In the genomic region with DNA sequence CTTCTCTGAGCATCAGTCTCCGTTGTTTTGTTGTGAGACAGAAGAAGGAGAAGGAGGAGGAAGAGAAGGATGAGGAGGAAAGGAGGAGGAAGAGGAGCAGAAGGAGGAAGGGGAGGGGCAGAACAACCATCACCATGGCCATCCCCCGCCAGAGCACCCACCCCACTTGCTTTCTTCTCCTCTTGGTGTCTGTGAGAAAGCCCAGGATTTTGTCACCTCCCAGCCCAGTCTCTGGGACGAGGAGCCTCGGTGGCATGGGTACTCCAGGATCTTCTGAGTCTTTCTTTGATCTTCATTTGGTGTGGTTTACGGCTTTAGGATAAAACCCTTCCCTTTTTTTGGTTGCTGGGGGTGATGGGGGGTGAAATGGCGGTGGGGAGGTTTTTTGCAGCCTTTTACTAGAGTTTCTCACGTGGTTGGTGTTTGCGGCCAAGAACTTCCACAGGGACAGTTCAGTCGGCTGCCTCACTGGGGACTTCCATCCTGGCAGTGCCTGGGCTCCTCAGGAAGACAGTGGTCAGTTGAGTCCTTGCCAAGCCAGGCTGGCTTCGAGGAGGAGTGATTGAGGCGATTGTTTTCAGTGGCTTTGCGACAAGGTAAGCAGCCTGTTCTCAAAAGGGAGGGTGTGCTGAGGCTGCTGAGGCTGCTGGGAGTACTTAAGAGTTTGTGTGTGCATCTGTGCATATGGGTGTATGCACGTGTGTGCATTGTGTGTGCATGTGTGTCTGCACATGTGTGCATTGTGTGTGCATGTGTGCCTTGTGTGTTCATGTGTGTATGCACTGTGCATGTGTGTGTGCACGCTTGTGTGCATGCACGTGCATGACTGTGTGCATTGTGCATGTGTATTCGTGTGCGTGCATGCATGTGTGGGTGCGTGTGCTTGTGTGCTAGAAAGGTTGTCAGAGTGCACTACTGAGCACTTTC, we compare ENCODE assay signal across 1 cellular context.
TF ChIP-seq lines count a peak whose summit lies in the region.

No MANE protein-coding gene starts in this region.

TF ChIP-seq in H1, 55 proteins besides CTCF, POLR2A, EP300 and RAD21:
- TF ChIP-seq PHF8 (conservative IDR thresholded peaks at IDR 0.05; ENCODE audit: low read depth, low read length) (no peak), BRCA1 (IDR thresholded peaks at IDR 0.05; ENCODE audit: low read depth, low read length) (no peak), JUND (IDR thresholded peaks at IDR 0.05; ENCODE audit: low read length) (no peak), KDM4A (IDR thresholded peaks at IDR 0.05; ENCODE audit: low read depth, low read length, severe bottlenecking) (no peak), TAF1 (IDR thresholded peaks at IDR 0.05; ENCODE audit: low read depth, low read length) (no peak), KDM5A (IDR thresholded peaks at IDR 0.05; ENCODE audit: low read length) (no peak), SIX5 (IDR thresholded peaks at IDR 0.05; ENCODE audit: low read depth, low read length) (no peak), RXRA (IDR thresholded peaks at IDR 0.05; ENCODE audit: insufficient read depth, low read depth, low read length) (no peak), CBX5 (IDR thresholded peaks at IDR 0.05; ENCODE audit: low read depth, low read length) (no peak), TBP (IDR thresholded peaks at IDR 0.05; ENCODE audit: low read depth, low read length) (no peak), SUZ12 (IDR thresholded peaks at IDR 0.05; ENCODE audit: low read length) (no peak), CEBPB (IDR thresholded peaks at IDR 0.05; ENCODE audit: low read depth, low read length) (no peak), CHD2 (IDR thresholded peaks at IDR 0.05; ENCODE audit: low read length) (no peak), ZNF274 (IDR thresholded peaks at IDR 0.05; ENCODE audit: borderline replicate concordance, extremely low read depth, low read length) (no peak), SIN3A (conservative IDR thresholded peaks at IDR 0.05 in 1 of 2, IDR thresholded peaks at IDR 0.05 in 1 of 2; ENCODE audit: low read depth in 1 of 2, low read length in 2 of 2) (no peak), YY1 (IDR thresholded peaks at IDR 0.05; ENCODE audit: low read depth, low read length) (no peak)
- TF ChIP-seq, protein P1, sequence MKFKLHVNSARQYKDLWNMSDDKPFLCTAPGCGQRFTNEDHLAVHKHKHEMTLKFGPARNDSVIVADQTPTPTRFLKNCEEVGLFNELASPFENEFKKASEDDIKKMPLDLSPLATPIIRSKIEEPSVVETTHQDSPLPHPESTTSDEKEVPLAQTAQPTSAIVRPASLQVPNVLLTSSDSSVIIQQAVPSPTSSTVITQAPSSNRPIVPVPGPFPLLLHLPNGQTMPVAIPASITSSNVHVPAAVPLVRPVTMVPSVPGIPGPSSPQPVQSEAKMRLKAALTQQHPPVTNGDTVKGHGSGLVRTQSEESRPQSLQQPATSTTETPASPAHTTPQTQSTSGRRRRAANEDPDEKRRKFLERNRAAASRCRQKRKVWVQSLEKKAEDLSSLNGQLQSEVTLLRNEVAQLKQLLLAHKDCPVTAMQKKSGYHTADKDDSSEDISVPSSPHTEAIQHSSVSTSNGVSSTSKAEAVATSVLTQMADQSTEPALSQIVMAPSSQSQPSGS (IDR thresholded peaks at IDR 0.05; ENCODE audit: low read length) = no peak
- TF ChIP-seq, protein P2, sequence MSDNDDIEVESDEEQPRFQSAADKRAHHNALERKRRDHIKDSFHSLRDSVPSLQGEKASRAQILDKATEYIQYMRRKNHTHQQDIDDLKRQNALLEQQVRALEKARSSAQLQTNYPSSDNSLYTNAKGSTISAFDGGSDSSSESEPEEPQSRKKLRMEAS (IDR thresholded peaks at IDR 0.05) = no peak
